In the genomic region with DNA sequence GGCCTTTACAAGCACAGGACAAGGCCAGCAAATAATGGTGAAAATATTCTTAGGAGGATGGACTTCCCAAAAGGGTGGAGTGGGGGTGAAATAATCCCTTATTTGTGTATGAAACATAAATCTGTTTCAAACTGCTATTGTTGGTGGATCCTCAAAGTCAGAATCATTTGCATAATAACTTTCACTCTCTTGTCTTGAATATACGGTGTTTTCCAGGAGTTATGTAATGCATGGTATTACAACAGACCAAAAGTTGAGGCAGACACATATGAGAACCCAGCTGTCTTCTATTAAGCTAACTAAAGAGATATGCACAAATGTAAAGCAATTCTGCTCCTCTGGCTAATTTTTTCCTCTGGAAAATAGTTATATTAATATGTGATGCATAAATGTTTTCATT, we compare ENCODE assay signal across 13 cellular contexts. TPM values are rescaled to one million over a fixed set of nuclear protein-coding genes. Genes with fewer than 3 reads are reported as not detected.
DNase-seq lines count a peak whose midpoint lies in the region; ATAC-seq and TF ChIP-seq lines count a peak whose summit lies in the region.
"Had no signal": no experiment of that assay in that cellular context is flagged by ENCODE, and none has a peak within 500 bp of the region (broad histone marks: within the 10 kb centered on the region; RNA-seq: fewer than 3 reads in every experiment).

No MANE protein-coding gene starts in this region.

- TF ChIP-seq CTCF in GM10248 (IDR thresholded peaks at IDR 0.05; ENCODE audit: control extremely low read depth, extremely low read depth, low read depth, missing control alignments) (no peak), SU-DHL-6 (IDR thresholded peaks at IDR 0.05; ENCODE audit: insufficient read depth, low read length, poor library complexity, severe bottlenecking) (no peak)

- POLR2A ChIA-PET in GM10248 (lab: Yijun Ruan, JAX): no interaction called here

- no peaks in the 10 kb centered on the region for H3K9me2 ChIP-seq in SU-DHL-6 (replicated peaks; ENCODE audit: insufficient read depth, low read length)

- H4K20me1 ChIP-seq in SU-DHL-6 (ENCODE audit: low read depth, low read length): no peaks in the 10 kb centered on the region

- H3F3A ChIP-seq in SU-DHL-6 (ENCODE audit: insufficient read depth): peaks cover 53% of the 10 kb centered on the region

- ATAC-seq in GM19351 (IDR thresholded peaks at IDR 0.05; ENCODE audit: unreplicated experiment): peak; percentile 76
- ATAC-seq in HG02885 (IDR thresholded peaks at IDR 0.05; ENCODE audit: poor library complexity, unreplicated experiment): peak; percentile 93

- H3K36me3 ChIP-seq in SU-DHL-6 (ENCODE audit: low read length): peaks cover 29% of the 10 kb centered on the region

- H3K4me2 ChIP-seq in SU-DHL-6 (ENCODE audit: low read depth, low read length, poor library complexity, severe bottlenecking): peak overlapping the region; percentile 69

- H3K27me3 ChIP-seq in SU-DHL-6 (ENCODE audit: low read length): no peaks in the 10 kb centered on the region

- H3K27ac ChIP-seq in SU-DHL-6 (ENCODE audit: low read depth, low read length): peak overlapping the region; percentile 100

- peak overlapping the region; percentile 59 for H3K9ac ChIP-seq in SU-DHL-6 (ENCODE audit: low read length)

- H3K79me2 ChIP-seq in SU-DHL-6 (ENCODE audit: insufficient read depth, low read length): peaks cover 79% of the 10 kb centered on the region

- H3K9me3 ChIP-seq in SU-DHL-6 (ENCODE audit: insufficient read depth, low read length): no peaks in the 10 kb centered on the region

- CTCF ChIA-PET in GM10248 (lab: Yijun Ruan, JAX): interaction anchor here (0.8 kb wide), 1 partner anchor 23 kb away, joined by 3 read pairs; no protein-coding TSS in a partner anchor

- DNase-seq in GM10248 (ENCODE audit: extremely low spot score) (peak; percentile 39), SW 1271 (lab: John Stamatoyannopoulos, UW) (no peak), kidney glomerular epithelial cell (lab: John Stamatoyannopoulos, UW) (no peak), C1 segment of cervical spinal cord (lab: John Stamatoyannopoulos, UW) (no peak), A172 (ENCODE audit: low spot score) (no peak)
- DNase-seq: activated T-cell treated with anti-CD3 and anti-CD28 coated beads, Interleukin-2, amount 50 U/mL, for 1 hour; CD4-positive, CD25-positive, alpha-beta regulatory T cell; MM.1S; occipital lobe; RPMI8226 had no signal

- no peak overlapping the region for H2AFZ ChIP-seq in SU-DHL-6 (ENCODE audit: low read depth, low read length, severe bottlenecking)

- H3K4me3 ChIP-seq in SU-DHL-6 (ENCODE audit: insufficient read depth, low read length, poor library complexity, severe bottlenecking): no peak overlapping the region

RNA-seq across cellular contexts. Expression of a gene that starts 57.7 kb away (rescaled TPM):
- total RNA-seq in A172 (2014; rRNA removed; shearing (Covaris generic)): 3.6 and 8.7 TPM in 2 replicates
- total RNA-seq: CD4-positive, CD25-positive, alpha-beta regulatory T cell had no signal
